8 cellular contexts compared by ENCODE assay signal in genomic region chr17:1123397-1124237, GRCh38. TPM values are rescaled to one million over a fixed set of nuclear protein-coding genes. Genes with fewer than 3 reads are reported as not detected.
A peak's percentile ranks its signal among the peaks of the same experiment; 100 is the strongest.
DNase-seq lines count a peak whose midpoint lies in the region; ATAC-seq and TF ChIP-seq lines count a peak whose summit lies in the region.
"Had no signal": no experiment of that assay in that cellular context is flagged by ENCODE, and none has a peak within 500 bp of the region (broad histone marks: within the 10 kb centered on the region; RNA-seq: fewer than 3 reads in every experiment).

No MANE protein-coding gene starts in this region.

- H3K27me3 Mint-ChIP-seq in brain: no peaks in the 10 kb centered on the region
- H3K27me3 Mint-ChIP-seq in CD14-positive monocyte (ENCODE audit: low read depth in 3 of 3): peaks cover 0 to 3% (median 3%) of the 10 kb centered on the region in 3 donors

- peaks cover 42% of the 10 kb centered on the region for H3K4me1 Mint-ChIP-seq in brain
- peaks cover 9% of the 10 kb centered on the region for H3K4me1 Mint-ChIP-seq in CD14-positive monocyte

- TF ChIP-seq CTCF in DOHH2 (IDR thresholded peaks at IDR 0.05; ENCODE audit: low read depth, low read length, poor library complexity, severe bottlenecking) (no peak), brain (conservative IDR thresholded peaks at IDR 0.05) (no peak), osteoblast (IDR thresholded peaks at IDR 0.05; ENCODE audit: extremely low read depth, low read depth, low read length) (no peak), CD14-positive monocyte (IDR thresholded peaks at IDR 0.05) (no peak)

- H3K9me2 ChIP-seq in DOHH2 (replicated peaks; ENCODE audit: control insufficient read depth, low read length): no peaks in the 10 kb centered on the region

- peaks cover 91% of the 10 kb centered on the region for H3K79me2 ChIP-seq in DOHH2 (ENCODE audit: control insufficient read depth, low read length)
- no peaks in the 10 kb centered on the region for H3K79me2 ChIP-seq in osteoblast (ENCODE audit: insufficient read depth, low read length)

- no peaks in the 10 kb centered on the region for H3K9me3 Mint-ChIP-seq in brain
- H3K9me3 Mint-ChIP-seq in CD14-positive monocyte: peaks cover 0 to 5% (median 2%) of the 10 kb centered on the region in 7 donors
- H3K9me3 Mint-ChIP-seq: activated naive CD4-positive, alpha-beta T cell treated with anti-CD3 and anti-CD28 coated beads for 36 hours had no signal

- H3K4me1 ChIP-seq in DOHH2 (ENCODE audit: control insufficient read depth, low read length) (peaks cover 30% of the 10 kb centered on the region), osteoblast (ENCODE audit: insufficient read depth, low read length) (no peaks in the 10 kb centered on the region)

- no peaks in the 10 kb centered on the region for H3K27me3 ChIP-seq in DOHH2 (ENCODE audit: control insufficient read depth, low read length)
- H3K27me3 ChIP-seq in osteoblast (ENCODE audit: insufficient read depth, low read length): no peaks in the 10 kb centered on the region

- H3F3A ChIP-seq in DOHH2 (ENCODE audit: control insufficient read depth, insufficient read depth): 0 out of 2 replicates have a peak, but pooled peaks cover 2% of the 10 kb centered on the region

- H3K9me3 ChIP-seq in DOHH2 (ENCODE audit: control insufficient read depth, insufficient read depth, low read length): peaks cover 12% of the 10 kb centered on the region; the same call in 1 of the 2 replicates
- no peaks in the 10 kb centered on the region for H3K9me3 ChIP-seq in osteoblast (ENCODE audit: low read depth, low read length)

- no peak for ATAC-seq in GM19324 (IDR thresholded peaks at IDR 0.05; ENCODE audit: low FRiP score, unreplicated experiment)
- no peak for ATAC-seq in HG02623 (IDR thresholded peaks at IDR 0.05; ENCODE audit: unreplicated experiment)

- DNase-seq in NCI-H1092 (lab: John Stamatoyannopoulos, UW): peak; percentile 77
- DNase-seq in osteoblast (ENCODE audit: insufficient read length, low spot score, missing footprints): peak; percentile 77
- no peak for DNase-seq in CD14-positive monocyte (ENCODE audit: low spot score)

- H3K4me3 ChIP-seq in DOHH2 (ENCODE audit: low read length) (peak overlapping the region; percentile 37), osteoblast (ENCODE audit: insufficient read depth, low read length) (no peak overlapping the region)

- H3K4me3 Mint-ChIP-seq in brain (peak overlapping the region in 3 of 5 experiments; percentile 28 to 58 (median 29)), CD14-positive monocyte (no peak overlapping the region)
- H3K4me3 Mint-ChIP-seq: activated naive CD4-positive, alpha-beta T cell treated with anti-CD3 and anti-CD28 coated beads for 36 hours had no signal

- no peak overlapping the region for H2AFZ ChIP-seq in osteoblast (ENCODE audit: low read length)

- peaks cover 69% of the 10 kb centered on the region for H3K36me3 ChIP-seq in DOHH2 (ENCODE audit: control insufficient read depth, low read length)
- no peaks in the 10 kb centered on the region for H3K36me3 ChIP-seq in osteoblast (ENCODE audit: insufficient read depth, low read length)

- peak overlapping the region; percentile 66 for H3K4me2 ChIP-seq in DOHH2 (ENCODE audit: low read length)
- H3K4me2 ChIP-seq in osteoblast (ENCODE audit: insufficient read depth, low read length): no peak overlapping the region

- H3K27ac ChIP-seq in DOHH2 (ENCODE audit: low read depth, low read length): peak overlapping the region; percentile 56
- no peak overlapping the region for H3K27ac ChIP-seq in osteoblast (ENCODE audit: low read depth, low read length)

- peaks cover 24% of the 10 kb centered on the region for H3K36me3 Mint-ChIP-seq in brain
- peaks cover 9 to 40% of the 10 kb centered on the region in 2 donors for H3K36me3 Mint-ChIP-seq in CD14-positive monocyte

- H3K27ac Mint-ChIP-seq in brain: peak overlapping the region; percentile 21 to 94 (median 80)
- H3K27ac Mint-ChIP-seq in CD14-positive monocyte: no peak overlapping the region
- H3K27ac Mint-ChIP-seq: activated naive CD4-positive, alpha-beta T cell treated with anti-CD3 and anti-CD28 coated beads for 36 hours had no signal

- intact Hi-C loops in CD14-positive monocyte (cut with micrococcal nuclease): loop anchor here (5.0 to 10.0 kb wide), 4 partner anchors 64 to 211 kb away; no protein-coding TSS in a partner anchor

- peaks cover 8% of the 10 kb centered on the region for H4K20me1 ChIP-seq in DOHH2 (ENCODE audit: control insufficient read depth, insufficient read depth, low read depth, low read length)
- peaks cover 9% of the 10 kb centered on the region for H4K20me1 ChIP-seq in osteoblast (ENCODE audit: insufficient read depth, low read length)

RNA-seq across cellular contexts. Expression of gene ABR, which starts 56.2 kb away (rescaled TPM):
- polyA plus RNA-seq in brain (ENCODE audit: insufficient read depth, low read depth, low replicate concordance) (203 TPM), CD14-positive monocyte (10 to 100 TPM; 19.8 to 26.0 TPM)
- 156 and 163 TPM in 2 replicates for total RNA-seq in osteoblast

Comparison
In these comparisons a context has a peak if more than half of its experiments do, and no peak if none do; other contexts are left out.
1. H3K27ac Mint-ChIP-seq: peak in brain (5 of 5); none in CD14-positive monocyte (0 of 7).
2. H3K4me3 Mint-ChIP-seq: peak in brain (3 of 5); none in CD14-positive monocyte (0 of 2).